Comparison of ENCODE assay signal across 11 cellular contexts in the genomic region with DNA sequence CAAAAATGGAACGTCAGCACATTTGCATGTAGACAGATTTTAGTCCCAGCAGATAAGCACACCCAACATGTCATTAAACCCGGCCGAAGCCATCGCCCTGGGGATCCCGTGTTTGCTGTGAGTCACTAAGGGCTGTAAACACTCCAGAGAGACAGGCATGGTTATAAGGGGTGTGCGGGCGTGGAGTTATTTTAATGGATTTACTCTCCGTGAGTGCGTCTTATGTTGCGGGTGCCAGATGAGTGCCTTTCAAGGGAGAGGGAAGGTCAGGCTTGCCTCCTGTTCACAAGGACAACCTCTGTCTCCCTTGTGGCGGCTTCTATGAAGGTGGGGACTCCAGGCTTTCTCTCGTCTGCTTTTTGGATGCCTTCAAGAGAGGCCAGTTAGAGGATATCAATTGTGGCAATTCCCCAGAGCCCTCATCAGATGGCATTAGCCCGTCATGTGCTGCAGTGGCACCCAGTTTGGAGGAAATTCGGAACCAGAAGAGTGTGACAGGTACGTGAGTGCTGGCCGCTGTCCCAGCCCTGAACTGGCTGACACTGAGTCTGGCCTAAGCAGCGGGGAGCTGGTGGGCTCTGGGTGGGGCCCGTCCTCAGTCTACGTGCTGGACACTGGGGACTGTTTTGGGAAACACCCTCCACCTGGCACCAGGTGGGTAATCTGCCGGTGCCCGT.
DNase-seq lines count a peak whose midpoint lies in the region; ATAC-seq and TF ChIP-seq lines count a peak whose summit lies in the region.
"Had no signal": no experiment of that assay in that cellular context is flagged by ENCODE, and none has a peak within 500 bp of the region (broad histone marks: within the 10 kb centered on the region; RNA-seq: fewer than 3 reads in every experiment).

No MANE protein-coding gene starts in this region.

- DNase-seq in DMS153 treated with DMSO at 0.1 percent for 48 hours (lab: John Stamatoyannopoulos, UW; ENCODE audit: unreplicated experiment) (peak; percentile 74), NCI-H2107 treated with DMSO at 0.1 percent for 48 hours (lab: John Stamatoyannopoulos, UW; ENCODE audit: unreplicated experiment) (peak; percentile 57), fibroblast of pulmonary artery (ENCODE audit: low read depth) (peak; percentile 29), osteoblast (ENCODE audit: insufficient read length, low spot score, missing footprints) (peak; percentile 97), SHP77 treated with DMSO at 0.1 percent for 48 hours (lab: John Stamatoyannopoulos, UW) (no peak)
- DNase-seq: effector CD8-positive, alpha-beta T cell; OCI-M1; psoas muscle had no signal

- no peaks in the 10 kb centered on the region for H3K36me3 ChIP-seq in osteoblast (ENCODE audit: insufficient read depth, low read length)

- H3K4me3 ChIP-seq in fibroblast of pulmonary artery (replicated peaks; ENCODE audit: low read depth, low read length): no peak overlapping the region
- H3K4me3 ChIP-seq in osteoblast (ENCODE audit: insufficient read depth, low read length): no peak overlapping the region
- H3K4me3 ChIP-seq: psoas muscle had no signal

- H3K79me2 ChIP-seq in osteoblast (ENCODE audit: insufficient read depth, low read length): peaks cover 17% of the 10 kb centered on the region

- H3K27ac ChIP-seq in osteoblast (ENCODE audit: low read depth, low read length): no peak overlapping the region
- H3K27ac ChIP-seq: psoas muscle had no signal

- peaks cover 27% of the 10 kb centered on the region for H3K4me1 ChIP-seq in osteoblast (ENCODE audit: insufficient read depth, low read length)
- H3K4me1 ChIP-seq: psoas muscle had no signal

- H2AFZ ChIP-seq in osteoblast (ENCODE audit: low read length): no peak overlapping the region

- no peak overlapping the region for H3K4me2 ChIP-seq in osteoblast (ENCODE audit: insufficient read depth, low read length)

- H3K9me3 ChIP-seq in osteoblast (ENCODE audit: low read depth, low read length): no peaks in the 10 kb centered on the region
- H3K9me3 ChIP-seq: psoas muscle had no signal

- TF ChIP-seq CTCF in fibroblast of pulmonary artery (IDR thresholded peaks at IDR 0.05; ENCODE audit: low read length, missing control alignments) (no peak), osteoblast (IDR thresholded peaks at IDR 0.05; ENCODE audit: extremely low read depth, low read depth, low read length) (no peak)

- peaks cover 6% of the 10 kb centered on the region for H4K20me1 ChIP-seq in osteoblast (ENCODE audit: insufficient read depth, low read length)

- ATAC-seq in GM18907 (IDR thresholded peaks at IDR 0.05; ENCODE audit: unreplicated experiment) (no peak), GM18519 (IDR thresholded peaks at IDR 0.05; ENCODE audit: low FRiP score, unreplicated experiment) (no peak), GM21576 (IDR thresholded peaks at IDR 0.05; ENCODE audit: unreplicated experiment) (no peak)
- ATAC-seq: psoas muscle had no signal

- H3K27me3 ChIP-seq in osteoblast (ENCODE audit: insufficient read depth, low read length): no peaks in the 10 kb centered on the region
